In the genomic region with DNA sequence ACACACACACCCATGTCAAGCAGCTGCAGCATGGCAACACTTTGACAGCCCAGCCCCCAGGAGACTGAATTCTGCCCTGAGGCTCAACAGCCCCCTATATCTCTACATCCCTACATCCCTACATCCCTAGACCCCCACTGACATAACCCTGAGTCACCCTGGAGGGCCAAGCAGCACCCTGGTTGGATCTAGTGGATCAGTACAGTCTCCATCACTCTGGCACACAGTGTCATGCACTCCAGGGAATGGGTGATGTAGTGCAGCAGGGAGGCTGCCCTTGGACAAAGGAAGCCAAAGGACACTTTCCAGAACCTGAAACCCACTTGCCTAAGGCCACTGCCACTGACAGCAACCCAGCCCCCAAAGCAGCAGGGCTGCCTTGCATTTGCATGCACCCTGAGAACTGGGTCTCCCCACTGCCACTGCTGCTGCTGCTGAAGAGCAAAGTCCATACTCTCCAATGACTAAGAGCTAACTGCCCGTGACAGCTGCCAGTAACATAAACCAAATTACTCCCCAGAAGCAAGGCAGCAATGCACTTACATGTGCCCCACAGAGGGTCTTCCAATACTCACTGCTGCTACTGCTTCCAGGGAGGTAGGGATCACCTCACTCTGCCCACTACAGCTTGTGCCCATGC, we compare ENCODE assay signal across 22 cellular contexts.
"Had no signal": no experiment of that assay in that cellular context is flagged by ENCODE, and none has a peak within 500 bp of the region (broad histone marks: within the 10 kb centered on the region; RNA-seq: fewer than 3 reads in every experiment).

No MANE protein-coding gene starts in this region.

- ATAC-seq: activated CD4-positive, alpha-beta T cell treated with anti-CD3 and anti-CD28 coated beads for 36 hours; esophagus mucosa; psoas muscle; stimulated activated naive CD8-positive, alpha-beta T cell treated with anti-CD3 and anti-CD28 coated beads, Interleukin-15, Interleukin-2, amounts not matched to agents 100 U/mL and 50 U/mL, for 24 hours had no signal

- H3K27ac Mint-ChIP-seq: activated CD4-positive, alpha-beta T cell treated with anti-CD3 and anti-CD28 coated beads for 36 hours; activated naive CD8-positive, alpha-beta T cell had no signal

- H3K27me3 Mint-ChIP-seq: activated CD4-positive, alpha-beta T cell treated with anti-CD3 and anti-CD28 coated beads for 36 hours; activated naive CD8-positive, alpha-beta T cell had no signal

- H3K4me1 Mint-ChIP-seq: activated CD4-positive, alpha-beta T cell treated with anti-CD3 and anti-CD28 coated beads for 36 hours had no signal

- H3K4me3 Mint-ChIP-seq: activated CD4-positive, alpha-beta T cell treated with anti-CD3 and anti-CD28 coated beads for 36 hours; activated naive CD8-positive, alpha-beta T cell; nephron had no signal

- H3K36me3 Mint-ChIP-seq: activated naive CD8-positive, alpha-beta T cell had no signal

- DNase-seq: activated CD4-positive, alpha-beta T cell treated with anti-CD3 and anti-CD28 coated beads for 36 hours; activated CD4-positive, alpha-beta T cell treated with anti-CD3 and anti-CD28 coated beads, Interleukin-2, amount 50 U/mL, for 4 hours; activated CD4-positive, CD25-positive, alpha-beta regulatory T cell; activated effector memory CD4-positive, alpha-beta T cell treated with Interleukin-2 at 50 U/mL for 16 hours; activated naive CD4-positive, alpha-beta T cell treated with Interleukin-2 at 50 U/mL for 16 hours; activated T-cell treated with anti-CD3 and anti-CD28 coated beads for 4 hours; caudate nucleus; cortex of kidney; foreskin fibroblast; heart left ventricle; kidney glomerular epithelial cell; left ventricle myocardium inferior; ovary; psoas muscle; spleen; stimulated activated CD4-positive, alpha-beta T cell treated with anti-CD3 and anti-CD28 coated beads, Interleukin-4, amount 100 ng/mL, for 1 hour; stimulated activated naive CD8-positive, alpha-beta T cell treated with anti-CD3 and anti-CD28 coated beads, Interleukin-15, Interleukin-2, amounts not matched to agents 100 U/mL and 50 U/mL, for 24 hours; testis; transverse colon had no signal
